ENCODE assay signal across 8 cellular contexts in genomic region chr5:132103380-132103951, GRCh38. TPM values are rescaled to one million over a fixed set of nuclear protein-coding genes. Genes with fewer than 3 reads are reported as not detected.
DNase-seq lines count a peak whose midpoint lies in the region; ATAC-seq and TF ChIP-seq lines count a peak whose summit lies in the region.

No MANE protein-coding gene starts in this region.

- H3K9ac ChIP-seq in SK-N-SH (peak overlapping the region; percentile 51; the same call in 1 of the 2 replicates), adipocyte (ENCODE audit: low read length) (no peak overlapping the region)

- no peaks in the 10 kb centered on the region for H3K9me2 ChIP-seq in SK-N-SH

- peaks cover 18 to 30% of the 10 kb centered on the region in 2 experiments for H3K4me1 ChIP-seq in SK-N-SH (ENCODE audit: control insufficient read depth in 1 of 2, insufficient read depth in 2 of 2, low read depth in 1 of 2, low read length in 1 of 2)
- peaks cover 20% of the 10 kb centered on the region for H3K4me1 ChIP-seq in adipocyte (ENCODE audit: control insufficient read depth, insufficient read depth, low read length)

- H4K20me1 ChIP-seq in SK-N-SH (ENCODE audit: insufficient read depth), result no peaks in the 10 kb centered on the region

- peaks cover 8% of the 10 kb centered on the region for H3F3A ChIP-seq in SK-N-SH (replicated peaks; ENCODE audit: insufficient read depth)

- H3K27ac ChIP-seq in AG04450 (ENCODE audit: low read depth, low read length) (peak overlapping the region; percentile 85), SK-N-SH (ENCODE audit: low read depth in 2 of 2, low read length in 1 of 2) (peak overlapping the region; percentile 39 to 85)

- H3K9me3 ChIP-seq in AG04450 (ENCODE audit: control insufficient read depth, insufficient read depth, low read length) (peaks cover 4% of the 10 kb centered on the region; the same call in 1 of the 2 replicates), SK-N-SH (no peaks in the 10 kb centered on the region), adipocyte (ENCODE audit: control insufficient read depth, low read length) (no peaks in the 10 kb centered on the region)

- peak overlapping the region; percentile 77 for H2AFZ ChIP-seq in SK-N-SH (ENCODE audit: low read depth)

- ATAC-seq in GM19035 (IDR thresholded peaks at IDR 0.05; ENCODE audit: unreplicated experiment) (peak; percentile 73), HG03196 (IDR thresholded peaks at IDR 0.05; ENCODE audit: unreplicated experiment) (peak; percentile 76)

- H3K4me3 ChIP-seq in AG04450 (ENCODE audit: low read depth, low read length) (no peak overlapping the region), SK-N-SH (ENCODE audit: low read depth in 2 of 2, low read length in 1 of 2) (no peak overlapping the region), adipocyte (ENCODE audit: low read length) (no peak overlapping the region)

- TF ChIP-seq EP300 in SK-N-SH (IDR thresholded peaks at IDR 0.05; ENCODE audit: borderline replicate concordance in 1 of 2, low read depth in 1 of 2, low read length in 1 of 2), result 0 out of 4 replicates have a peak, but pooled peaks have one; percentile 23 to 36

- no peaks in the 10 kb centered on the region for H3K79me2 ChIP-seq in SK-N-SH (ENCODE audit: insufficient read depth)

- CTCF ChIA-PET in AG04450 (lab: Charles Lee) (interaction anchor here (2.4 kb wide), 1 partner anchor 41 kb away, joined by 7 read pairs; no protein-coding TSS in a partner anchor), SK-N-SH (lab: Yijun Ruan, JAX) (interaction anchor here (1.2 kb wide), 1 partner anchor 59 kb away, joined by 3 read pairs; no protein-coding TSS in a partner anchor)

- DNase-seq in AG04450 (ENCODE audit: low read depth, low spot score), result peak; percentile 74
- DNase-seq in SK-N-SH, result peak; percentile 43
- DNase-seq in adipocyte (ENCODE audit: low read depth), result peak; percentile 90
- DNase-seq in iris pigment epithelial cell (ENCODE audit: low read depth), result peak; percentile 92
- peak; percentile 82 for DNase-seq in stimulated activated CD4-positive, alpha-beta T cell treated with anti-CD3 and anti-CD28 coated beads, Interleukin-4, amount 100 ng/mL, for 24 hours
- DNase-seq in D341Med (ENCODE audit: low spot score), result no peak

- no peak for TF ChIP-seq CTCF in AG04450 (IDR thresholded peaks at IDR 0.05; ENCODE audit: low read depth, low read length)
- TF ChIP-seq CTCF in SK-N-SH (IDR thresholded peaks at IDR 0.05), result no peak; the same call in 1 of the 2 replicates

- H3K27me3 ChIP-seq in AG04450 (ENCODE audit: control insufficient read depth, insufficient read depth, low read length) (no peaks in the 10 kb centered on the region), SK-N-SH (ENCODE audit: insufficient read depth) (no peaks in the 10 kb centered on the region), adipocyte (replicated peaks; ENCODE audit: control insufficient read depth, insufficient read depth, low read length) (no peaks in the 10 kb centered on the region)

- POLR2A ChIA-PET in AG04450 (lab: Yijun Ruan, JAX), result interaction anchor here (0.7 to 1.7 kb wide), 2 partner anchors 9 to 907 kb away, joined by 5 read pairs; no protein-coding TSS in a partner anchor
- POLR2A ChIA-PET in SK-N-SH (lab: Yijun Ruan, JAX), result no interaction called here

- no peaks in the 10 kb centered on the region for H3K36me3 ChIP-seq in SK-N-SH (replicated peaks in 1 of 2; ENCODE audit: control insufficient read depth in 1 of 2, insufficient read depth in 2 of 2, low read length in 1 of 2)
- H3K36me3 ChIP-seq in adipocyte (ENCODE audit: control insufficient read depth, insufficient read depth, low read length, severe bottlenecking), result no peaks in the 10 kb centered on the region

- H3K4me2 ChIP-seq in SK-N-SH, result peak overlapping the region; percentile 72

- no peak for TF ChIP-seq RAD21 in SK-N-SH (IDR thresholded peaks at IDR 0.05; ENCODE audit: low read length)

TF ChIP-seq in SK-N-SH, 30 proteins besides CTCF, POLR2A, EP300 and RAD21 (continues in another document):
- TF ChIP-seq RCOR1 (IDR thresholded peaks at IDR 0.05; ENCODE audit: low read length) (no peak), JUND (IDR thresholded peaks at IDR 0.05) (peak; percentile 61; the same call in 1 of the 2 replicates), EZH2phosphoT487 (IDR thresholded peaks at IDR 0.05; ENCODE audit: borderline replicate concordance, low read depth) (no peak), NFIC (IDR thresholded peaks at IDR 0.05; ENCODE audit: borderline replicate concordance) (peak; percentile 98), PBX3 (IDR thresholded peaks at IDR 0.05) (peak; percentile 58), ZBTB33 (IDR thresholded peaks at IDR 0.05; ENCODE audit: borderline replicate concordance, low read depth) (no peak), POLR2AphosphoS5 (IDR thresholded peaks at IDR 0.05; ENCODE audit: low read depth, low read length) (peak; percentile 60; the same call in 1 of the 2 replicates), FOXM1 (IDR thresholded peaks at IDR 0.05; ENCODE audit: low read depth) (0 out of 2 replicates have a peak, but pooled peaks have one; percentile 19), TCF12 (IDR thresholded peaks at IDR 0.05) (peak; percentile 64), REST (IDR thresholded peaks at IDR 0.05; ENCODE audit: low read depth, low read length) (no peak), SMC3 (IDR thresholded peaks at IDR 0.05; ENCODE audit: low read depth, low read length) (no peak), YY1 (IDR thresholded peaks at IDR 0.05; ENCODE audit: low read depth) (no peak), SIN3A (IDR thresholded peaks at IDR 0.05; ENCODE audit: borderline replicate concordance, low read depth, low read length) (no peak), RXRA (IDR thresholded peaks at IDR 0.05; ENCODE audit: borderline replicate concordance, low read depth) (peak; percentile 24; the same call in 1 of the 2 replicates), FOSL2 (IDR thresholded peaks at IDR 0.05; ENCODE audit: borderline replicate concordance, low read depth) (peak; percentile 81; the same call in 1 of the 2 replicates), ELF1 (IDR thresholded peaks at IDR 0.05) (peak; percentile 25; the same call in 1 of the 2 replicates), TEAD4 (IDR thresholded peaks at IDR 0.05; ENCODE audit: borderline replicate concordance, insufficient read depth) (peak; percentile 34; the same call in 1 of the 2 replicates)

RNA-seq across cellular contexts. Expression of gene CSF2, which starts 29.9 kb away (rescaled TPM):
- polyA plus RNA-seq in AG04450 (2011; rRNA removed) (not detected in 2 replicates), SK-N-SH (2012; rRNA removed) (0.70 and 0.97 TPM in 2 replicates)
- polyA minus RNA-seq in AG04450 (2011; rRNA and poly(A)+ RNA removed), result not detected in 2 replicates
- 0.54 and 0.62 TPM in 2 replicates for polyA plus RNA-seq in SK-N-SH (2012; cell fraction: cytosol; rRNA removed)
- 0.64 and 1.5 TPM in 2 replicates for polyA plus RNA-seq in SK-N-SH (2012; cell fraction: nucleus; rRNA removed)

RNA-seq across cellular contexts. Expression of gene IL3, which starts 43.0 kb away (rescaled TPM):
- not detected in 2 replicates for polyA plus RNA-seq in AG04450 (2011; rRNA removed)
- not detected in 2 replicates for polyA minus RNA-seq in AG04450 (2011; rRNA and poly(A)+ RNA removed)
- not detected in 2 replicates for polyA plus RNA-seq in SK-N-SH (2012; rRNA removed)
- not detected in 2 replicates for polyA plus RNA-seq in SK-N-SH (2012; cell fraction: cytosol; rRNA removed)
- not detected in 2 replicates for polyA plus RNA-seq in SK-N-SH (2012; cell fraction: nucleus; rRNA removed)
